ENCODE assay signal across 1 cellular context in the genomic region with DNA sequence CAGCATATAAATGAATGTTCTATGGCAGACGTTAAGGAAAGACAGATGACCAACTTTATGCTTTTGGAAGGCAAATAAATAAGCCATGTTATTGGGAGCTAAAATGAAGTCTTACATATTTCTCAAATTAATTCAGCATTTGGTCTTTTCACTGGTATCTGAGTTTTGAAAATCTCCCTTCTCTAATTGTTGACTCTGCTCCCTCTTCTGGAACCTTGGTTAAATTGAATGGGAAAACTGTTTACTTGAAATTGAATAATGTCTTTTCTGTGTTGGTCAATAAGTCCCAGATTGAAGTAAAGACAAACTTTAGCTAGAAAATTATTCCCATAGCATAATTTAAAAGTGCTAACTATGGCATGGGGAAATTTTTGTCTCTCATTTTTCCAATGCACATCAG.
TF ChIP-seq lines count a peak whose summit lies in the region.

No MANE protein-coding gene starts in this region.

TF ChIP-seq in HCT116, 20 proteins besides CTCF, POLR2A, EP300 and RAD21 (continued from another document):
- TF ChIP-seq, protein P1, sequence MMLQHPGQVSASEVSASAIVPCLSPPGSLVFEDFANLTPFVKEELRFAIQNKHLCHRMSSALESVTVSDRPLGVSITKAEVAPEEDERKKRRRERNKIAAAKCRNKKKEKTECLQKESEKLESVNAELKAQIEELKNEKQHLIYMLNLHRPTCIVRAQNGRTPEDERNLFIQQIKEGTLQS (IDR thresholded peaks at IDR 0.05): no peak
- TF ChIP-seq ZFX (IDR thresholded peaks at IDR 0.05): no peak
TF ChIP-seq in HCT116: peak in this region for 0.
